ENCODE assay signal across 20 cellular contexts in genomic region chr2:195861821-195862220, GRCh38.
A peak's percentile ranks its signal among the peaks of the same experiment; 100 is the strongest.
DNase-seq lines count a peak whose midpoint lies in the region; ATAC-seq, FAIRE-seq and TF ChIP-seq lines count a peak whose summit lies in the region.
"Had no signal": no experiment of that assay in that cellular context is flagged by ENCODE, and none has a peak within 500 bp of the region (broad histone marks: within the 10 kb centered on the region; RNA-seq: fewer than 3 reads in every experiment).

No MANE protein-coding gene starts in this region.

- H3K36me3 ChIP-seq in K562 (ENCODE audit: control insufficient read depth, insufficient read depth, low read length) (no peaks in the 10 kb centered on the region), pancreas (no peaks in the 10 kb centered on the region)
- H3K36me3 ChIP-seq: BLaER1 treated with 17β-estradiol and CSF1 and Interleukin-3, amounts not matched to agents 10 nM and 100 nM had no signal

- POLR2A ChIA-PET in K562 (lab: Yijun Ruan, JAX): no interaction called here

- H3K9ac ChIP-seq in K562 (ENCODE audit: insufficient read depth in 1 of 2, low read depth in 2 of 2, low read length in 2 of 2): no peak overlapping the region
- H3K9ac ChIP-seq: BLaER1 treated with 17β-estradiol and CSF1 and Interleukin-3, amounts not matched to agents 10 nM and 100 nM had no signal

- no peaks in the 10 kb centered on the region for H4K20me1 ChIP-seq in K562 (replicated peaks; ENCODE audit: control insufficient read depth, insufficient read depth, low read length)
- H4K20me1 ChIP-seq: BLaER1 treated with 17β-estradiol and CSF1 and Interleukin-3, amounts not matched to agents 10 nM and 100 nM had no signal

- BruUV-seq in K562 (replicated peaks; lab: Mats Ljungman, UMichigan): no TSS peak

- no peaks in the 10 kb centered on the region for H3K79me2 ChIP-seq in K562 (ENCODE audit: control insufficient read depth, insufficient read depth, low read length)

- TF ChIP-seq POLR2A in K562 (conservative IDR thresholded peaks at IDR 0.05): no peak

- in situ Hi-C loops in K562 (cut with MboI): no loop called here

- TF ChIP-seq RAD21 in K562 (CRISPR knock-in tag; conservative IDR thresholded peaks at IDR 0.05 in 1 of 2, IDR thresholded peaks at IDR 0.05 in 1 of 2): no peak

- no peaks in the 10 kb centered on the region for H3K4me1 ChIP-seq in K562 (replicated peaks in 1 of 2; ENCODE audit: control insufficient read depth in 2 of 2, insufficient read depth in 2 of 2, low read length in 2 of 2)
- no peaks in the 10 kb centered on the region for H3K4me1 ChIP-seq in pancreas

- no peak for TF ChIP-seq CTCF in AG10803 (conservative IDR thresholded peaks at IDR 0.05; ENCODE audit: low read length)
- no peak for TF ChIP-seq CTCF in K562 (IDR thresholded peaks at IDR 0.05 in 2 of 3, conservative IDR thresholded peaks at IDR 0.05 in 1 of 3; ENCODE audit: insufficient read depth in 2 of 3, low read depth in 1 of 3, low read length in 3 of 3)
- no peak for TF ChIP-seq CTCF in fibroblast of the aortic adventitia (IDR thresholded peaks at IDR 0.05; ENCODE audit: insufficient read depth, low read length)
- TF ChIP-seq CTCF in pancreas (IDR thresholded peaks at IDR 0.05): no peak

- CTCF ChIA-PET in K562 (lab: Yijun Ruan, JAX; ENCODE audit: low intra/inter-chr PET ratio): no interaction called here

- intact Hi-C loops in K562 (cut with micrococcal nuclease) (no loop called here), pancreas (cut with DNase I) (no loop called here)

- H3K9me3 ChIP-seq in K562 (replicated peaks; ENCODE audit: control insufficient read depth, insufficient read depth, low read depth, low read length) (no peaks in the 10 kb centered on the region), pancreas (no peaks in the 10 kb centered on the region)

- H3K4me3 ChIP-seq in AG10803 (ENCODE audit: low read length) (no peak overlapping the region), K562 (no peak overlapping the region), fibroblast of the aortic adventitia (ENCODE audit: low read depth, low read length) (no peak overlapping the region), pancreas (no peak overlapping the region)
- H3K4me3 ChIP-seq: BLaER1 treated with 17β-estradiol and CSF1 and Interleukin-3, amounts not matched to agents 10 nM and 100 nM; GM12878 had no signal

- DNase-seq in AG10803 (ENCODE audit: low read depth): peak; percentile 51
- DNase-seq in HCEC 1CT: peak; percentile 41
- DNase-seq in K562 (ENCODE audit: extremely low read depth in 1 of 4, low spot score in 3 of 4): no peak
- DNase-seq in fibroblast of the aortic adventitia (ENCODE audit: low read depth): peak; percentile 54
- DNase-seq in SW480 (ENCODE audit: low spot score): no peak
- DNase-seq in NCI-H1930 (lab: John Stamatoyannopoulos, UW): no peak
- DNase-seq in pancreas: no peak
- DNase-seq in foreskin melanocyte: no peak
- DNase-seq: CD8-positive, alpha-beta memory T cell; DMS79; NCI-H187; NCI-H446; NCI-H69; NK-92 treated with Interleukin-12 subunit alpha and Interleukin-12 subunit beta, amount 100 ng/mL, for 24 hours; OCI-M1; SIG-M5 had no signal

- no peak for FAIRE-seq in K562 (lab: Jason Lieb, UNC)
- no peak for FAIRE-seq in pancreas (lab: Jason Lieb, UNC)
- FAIRE-seq: D721Med, G401.6, GM12878 had no signal

- H3K4me2 ChIP-seq in K562 (ENCODE audit: insufficient read depth, low read length): no peak overlapping the region

- H3K27ac ChIP-seq in K562 (ENCODE audit: extremely low read depth, low read depth, low read length) (no peak overlapping the region), pancreas (no peak overlapping the region)
- H3K27ac ChIP-seq: BLaER1 treated with 17β-estradiol and CSF1 and Interleukin-3, amounts not matched to agents 10 nM and 100 nM had no signal

- no peak for TF ChIP-seq EP300 in K562 (IDR thresholded peaks at IDR 0.05; ENCODE audit: low read length)

- H3K27me3 ChIP-seq in K562 (ENCODE audit: control insufficient read depth in 2 of 2, insufficient read depth in 2 of 2, low read length in 2 of 2) (no peaks in the 10 kb centered on the region), pancreas (no peaks in the 10 kb centered on the region)
- H3K27me3 ChIP-seq: BLaER1 treated with 17β-estradiol and CSF1 and Interleukin-3, amounts not matched to agents 10 nM and 100 nM had no signal

- WGBS in K562 (ENCODE audit: insufficient coverage, low coverage, missing lambda C conversion rate): 11% methylated on average over 5 of the region's 5 CpGs
- 81 to 87% methylated on average over 5 of the region's 5 CpGs for WGBS in pancreas, 2 donors

- 0 out of 2 replicates have a peak overlapping the region, but pooled peaks have one; percentile 40 for H2AFZ ChIP-seq in K562 (ENCODE audit: low read depth, low read length)

- ATAC-seq in K562 (no peak), pancreas (no peak)
- ATAC-seq: GM12878 had no signal

- H3K9me1 ChIP-seq in K562 (ENCODE audit: control insufficient read depth, insufficient read depth, low read length): no peaks in the 10 kb centered on the region

TF ChIP-seq in K562, 482 proteins besides CTCF, POLR2A, EP300 and RAD21:
- no peak for TF ChIP-seq PCBP1 (IDR thresholded peaks at IDR 0.05; ENCODE audit: low read depth, low read length, poor library complexity, severe bottlenecking)
- no peak for TF ChIP-seq CBX2 (IDR thresholded peaks at IDR 0.05; ENCODE audit: insufficient read depth, low read length, poor library complexity, severe bottlenecking)
- TF ChIP-seq IFI16 (CRISPR knock-in tag; IDR thresholded peaks at IDR 0.05): no peak

Comparison
In these comparisons a context has a peak if more than half of its experiments do, and no peak if none do; other contexts are left out.
1. DNase-seq: peak in AG10803 (single experiment), HCEC 1CT (single experiment) and fibroblast of the aortic adventitia (single experiment); none in K562 (0 of 4), SW480 (single experiment), NCI-H1930 (0 of 2), pancreas (0 of 6) and foreskin melanocyte (single experiment).